15 cellular contexts compared by ENCODE assay signal in the genomic region with DNA sequence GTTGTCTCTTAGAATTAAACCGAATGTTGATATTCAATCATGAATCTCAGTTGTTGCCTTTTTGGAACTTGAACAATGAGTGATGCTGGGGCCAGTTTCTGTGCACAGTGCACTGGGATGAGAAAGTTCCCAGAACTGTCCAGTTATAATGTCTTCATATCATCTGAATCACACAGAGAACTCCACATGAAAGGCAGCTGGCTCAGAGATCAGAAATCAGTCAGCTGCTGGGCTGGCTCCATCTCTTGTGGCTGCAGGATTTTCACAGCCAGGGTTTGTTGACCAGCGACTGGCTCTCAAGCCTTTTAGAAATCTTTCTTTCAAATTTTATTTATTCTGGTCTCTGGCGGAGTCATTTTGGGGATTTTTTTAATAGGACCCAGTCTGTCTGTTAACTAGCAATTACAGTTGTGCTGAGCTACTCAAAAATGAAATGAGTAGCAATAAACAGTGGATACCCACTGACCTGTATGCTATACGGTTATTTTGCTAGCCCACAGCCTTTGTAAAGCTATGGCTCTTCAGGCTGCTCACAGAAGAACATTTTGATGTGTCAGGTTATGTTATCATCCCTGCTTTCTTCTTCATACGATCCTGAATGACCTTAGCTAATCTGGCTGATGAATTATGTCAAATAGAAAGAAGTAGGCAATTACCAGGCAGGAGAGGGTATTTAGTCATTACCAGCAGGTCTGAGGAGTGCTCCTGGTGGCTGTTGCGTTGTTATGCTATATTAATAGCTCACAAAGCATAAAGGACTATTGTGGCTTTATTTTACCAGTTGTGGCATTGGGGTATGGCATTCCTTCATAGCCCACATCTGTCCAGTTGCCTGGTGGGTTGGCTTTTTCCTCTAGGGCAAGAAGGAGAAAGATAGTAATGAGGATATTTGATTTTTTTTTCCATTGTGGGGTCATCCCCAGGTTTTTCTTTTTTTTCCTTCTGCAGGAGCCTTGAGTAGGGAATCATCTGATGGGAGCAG. TPM values are rescaled to one million over a fixed set of nuclear protein-coding genes. Genes with fewer than 3 reads are reported as not detected.
DNase-seq lines count a peak whose midpoint lies in the region; ATAC-seq and TF ChIP-seq lines count a peak whose summit lies in the region.
"Had no signal": no experiment of that assay in that cellular context is flagged by ENCODE, and none has a peak within 500 bp of the region (broad histone marks: within the 10 kb centered on the region; RNA-seq: fewer than 3 reads in every experiment).

No MANE protein-coding gene starts in this region.

- no peak overlapping the region for H2AFZ ChIP-seq in GM23338

- no peaks in the 10 kb centered on the region for H3K36me3 ChIP-seq in GM23338 (ENCODE audit: insufficient read depth)
- H3K36me3 ChIP-seq: breast epithelium had no signal

- peak overlapping the region; percentile 98 for H3K4me2 ChIP-seq in GM23338

- peaks cover 11% of the 10 kb centered on the region for H3K27me3 ChIP-seq in GM23338 (ENCODE audit: insufficient read depth)

- no peak overlapping the region for H3K27ac ChIP-seq in GM23338 (ENCODE audit: low read depth)
- H3K27ac ChIP-seq: breast epithelium had no signal

- peaks cover 60% of the 10 kb centered on the region for H3K4me1 ChIP-seq in GM23338 (ENCODE audit: insufficient read depth)
- H3K4me1 ChIP-seq: breast epithelium had no signal

- H3K27ac Mint-ChIP-seq in GM23338: peak overlapping the region; percentile 39
- H3K27ac Mint-ChIP-seq: CD8-positive, alpha-beta T cell; naive thymus-derived CD4-positive, alpha-beta T cell had no signal

- no peak for TF ChIP-seq CTCF in GM23338 (conservative IDR thresholded peaks at IDR 0.05; ENCODE audit: low read depth in 2 of 2)
- peak; percentile 2 for TF ChIP-seq CTCF in retinal pigment epithelial cell (conservative IDR thresholded peaks at IDR 0.05; ENCODE audit: low read depth, low read length)

- no peak for ATAC-seq in GM23338
- ATAC-seq: CD8-positive, alpha-beta T cell; naive thymus-derived CD4-positive, alpha-beta T cell had no signal

- no peaks in the 10 kb centered on the region for H3K9me2 ChIP-seq in GM23338 (ENCODE audit: insufficient read depth)

- peaks cover 3% of the 10 kb centered on the region; the same call in 2 of the 3 replicates for H3K9me3 Mint-ChIP-seq in GM23338
- H3K9me3 Mint-ChIP-seq: CD8-positive, alpha-beta T cell had no signal

- peaks cover 93% of the 10 kb centered on the region for H3K79me2 ChIP-seq in GM23338 (replicated peaks; ENCODE audit: insufficient read depth)

- H3K4me1 Mint-ChIP-seq in GM23338: peaks cover 65% of the 10 kb centered on the region

- intact Hi-C loops in cardiac septum (cut with DNase I): no loop called here

- peak overlapping the region; percentile 93 for H3K4me3 Mint-ChIP-seq in GM23338
- H3K4me3 Mint-ChIP-seq: CD8-positive, alpha-beta T cell; naive thymus-derived CD4-positive, alpha-beta T cell had no signal

- H3F3A ChIP-seq in GM23338 (replicated peaks; ENCODE audit: low read depth): peaks cover 9% of the 10 kb centered on the region; the same call in 1 of the 2 replicates

- H4K20me1 ChIP-seq in GM23338 (replicated peaks; ENCODE audit: insufficient read depth): no peaks in the 10 kb centered on the region

- peaks cover 19% of the 10 kb centered on the region for H3K27me3 Mint-ChIP-seq in GM23338 (ENCODE audit: insufficient read depth, low read depth, poor library complexity)

- H3K36me3 Mint-ChIP-seq in GM23338 (ENCODE audit: low read depth): peaks cover 5% of the 10 kb centered on the region; the same call in 1 of the 3 replicates
- H3K36me3 Mint-ChIP-seq: CD8-positive, alpha-beta T cell had no signal

- no peak for DNase-seq in GM23338 (ENCODE audit: low spot score)
- DNase-seq in NCI-H748 (lab: John Stamatoyannopoulos, UW; ENCODE audit: unreplicated experiment): peak; percentile 58
- peak; percentile 16 for DNase-seq in hepatic stellate cell (ENCODE audit: low spot score)
- no peak for DNase-seq in retinal pigment epithelial cell (ENCODE audit: low read depth)
- no peak for DNase-seq in HUDEP-2 (lab: John Stamatoyannopoulos, UW; ENCODE audit: unreplicated experiment in 76 of 76)
- DNase-seq in GF-D8 (lab: John Stamatoyannopoulos, UW): no peak
- no peak for DNase-seq in cardiac septum (ENCODE audit: low spot score)
- DNase-seq: activated CD8-positive, alpha-beta memory T cell treated with anti-CD3 and anti-CD28 coated beads for 24 hours; activated gamma-delta T cell; CD8-positive, alpha-beta T cell; kidney glomerular epithelial cell; MV-4-11; naive thymus-derived CD4-positive, alpha-beta T cell; NCI-H524 had no signal

- peak overlapping the region; percentile 90 for H3K4me3 ChIP-seq in GM23338
- H3K4me3 ChIP-seq in retinal pigment epithelial cell (ENCODE audit: low read length): no peak overlapping the region

TF ChIP-seq in GM23338, 12 proteins besides CTCF, POLR2A, EP300 and RAD21:
- no peak for TF ChIP-seq ZNF114 (CRISPR knock-in tag; IDR thresholded peaks at IDR 0.05)

RNA-seq across cellular contexts. Expression of gene FAT3, which starts 3.6 kb away (rescaled TPM):
- 64.2 and 78.0 TPM in 2 replicates for total RNA-seq in GM23338 (2014; rRNA removed; shearing (Covaris generic))
- 7.2 and 9.0 TPM in 2 replicates for polyA plus RNA-seq in GM23338 (2016; fragmentation: Nextera tagmentation; extraction: Ambion mirVana)
- total RNA-seq in cardiac septum: 9.2 TPM
- total RNA-seq: CD8-positive, alpha-beta T cell; naive thymus-derived CD4-positive, alpha-beta T cell had no signal
- polyA plus RNA-seq: naive thymus-derived CD4-positive, alpha-beta T cell had no signal

Comparison
In these comparisons a context has a peak if more than half of its experiments do, and no peak if none do; other contexts are left out.
1. DNase-seq: peak in NCI-H748 (single experiment) and hepatic stellate cell (single experiment); none in GM23338 (single experiment), retinal pigment epithelial cell (single experiment), HUDEP-2 (0 of 76), GF-D8 (single experiment) and cardiac septum (single experiment).